Comparison of ENCODE assay signal across 8 cellular contexts in the genomic region with DNA sequence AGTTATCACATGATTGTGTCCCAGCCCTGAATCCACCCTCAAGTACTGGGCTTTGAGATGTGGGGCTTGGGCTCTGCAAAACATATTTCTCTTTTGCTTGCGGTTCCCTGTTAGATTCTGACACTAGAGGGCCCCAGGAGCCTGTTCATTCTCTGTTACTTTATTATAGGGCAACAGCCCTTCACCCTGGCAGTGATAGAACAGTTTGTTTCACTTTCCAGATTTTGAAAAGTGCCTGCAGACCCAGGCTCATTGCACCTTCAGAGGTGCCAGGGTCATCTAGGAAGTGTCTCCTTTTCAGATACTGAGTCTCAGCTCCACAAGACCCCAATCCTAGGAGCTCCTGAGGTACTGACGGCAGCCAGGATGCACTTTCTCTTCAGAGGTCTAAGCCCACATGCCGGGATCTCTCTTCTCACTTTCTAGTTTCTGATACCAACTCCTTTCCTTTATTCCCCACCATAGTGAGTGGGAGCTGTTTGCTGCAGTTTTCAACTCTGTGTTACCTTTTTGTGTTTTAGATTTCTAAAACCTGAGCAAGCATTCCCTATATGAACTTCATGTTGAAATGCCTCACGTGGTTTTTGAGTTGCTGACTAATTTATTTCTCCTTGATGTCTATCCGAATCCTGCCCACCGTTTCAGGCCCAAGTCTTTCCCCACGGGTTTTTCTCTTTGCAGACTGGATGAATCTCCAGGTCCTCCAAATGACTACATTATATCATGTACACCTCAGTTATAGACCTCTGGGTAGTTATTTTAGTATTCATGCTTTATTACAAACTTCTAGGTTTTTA. TPM values are rescaled to one million over a fixed set of nuclear protein-coding genes. Genes with fewer than 3 reads are reported as not detected.
DNase-seq lines count a peak whose midpoint lies in the region; ATAC-seq and TF ChIP-seq lines count a peak whose summit lies in the region.

No MANE protein-coding gene starts in this region.

- POLR2A ChIA-PET in CD8-positive, alpha-beta T cell (lab: Charles Lee), result no interaction called here

- no peaks in the 10 kb centered on the region for H3K79me2 ChIP-seq in osteoblast (ENCODE audit: insufficient read depth, low read length)

- no peaks in the 10 kb centered on the region for H4K20me1 ChIP-seq in osteoblast (ENCODE audit: insufficient read depth, low read length)

- H2AFZ ChIP-seq in osteoblast (ENCODE audit: low read length), result peak overlapping the region; percentile 81

- no peak overlapping the region for H3K4me3 ChIP-seq in CD8-positive, alpha-beta T cell (ENCODE audit: low read depth, low read length)
- H3K4me3 ChIP-seq in Peyer's patch, result peak overlapping the region in 3 of 4 donors; percentile 4 to 37 (median 27)
- peak overlapping the region; percentile 66 for H3K4me3 ChIP-seq in osteoblast (ENCODE audit: insufficient read depth, low read length)

- H3K27me3 Mint-ChIP-seq in CD8-positive, alpha-beta T cell (ENCODE audit: low read depth), result peaks cover 6% of the 10 kb centered on the region
- H3K27me3 Mint-ChIP-seq in activated T-helper 17 cell treated with anti-CD3 and anti-CD28 coated beads, Interleukin-2, amount 50 U/mL, for 72 hours, result no peaks in the 10 kb centered on the region

- no peak for TF ChIP-seq POLR2A in Peyer's patch (IDR thresholded peaks at IDR 0.05)

- H3K27me3 ChIP-seq in CD8-positive, alpha-beta T cell (ENCODE audit: insufficient read depth, low read length), result no peaks in the 10 kb centered on the region
- no peaks in the 10 kb centered on the region for H3K27me3 ChIP-seq in Peyer's patch
- peaks cover 20% of the 10 kb centered on the region for H3K27me3 ChIP-seq in osteoblast (ENCODE audit: insufficient read depth, low read length)

- peak overlapping the region; percentile 70 for H3K4me3 Mint-ChIP-seq in CD8-positive, alpha-beta T cell
- peak overlapping the region; percentile 84 for H3K4me3 Mint-ChIP-seq in activated T-helper 17 cell treated with anti-CD3 and anti-CD28 coated beads, Interleukin-2, amount 50 U/mL, for 72 hours

- no peak overlapping the region for H3K27ac ChIP-seq in CD8-positive, alpha-beta T cell (ENCODE audit: low read depth, low read length)
- H3K27ac ChIP-seq in Peyer's patch (no peak overlapping the region), osteoblast (ENCODE audit: low read depth, low read length) (no peak overlapping the region)

- peak in 5 of 7 experiments; percentile 37 to 72 (median 57) for DNase-seq in CD8-positive, alpha-beta T cell
- DNase-seq in GM19240 (ENCODE audit: insufficient read length, low spot score), result peak; percentile 33
- DNase-seq in KG1 (lab: John Stamatoyannopoulos, UW), result peak; percentile 57
- peak in 2 of 3 donors; percentile 32 to 78 for DNase-seq in Peyer's patch
- peak; percentile 35 for DNase-seq in fibroblast of the conjunctiva (ENCODE audit: low read depth)
- DNase-seq in osteoblast (ENCODE audit: insufficient read length, low spot score, missing footprints), result peak; percentile 86

- H3K9me3 Mint-ChIP-seq in CD8-positive, alpha-beta T cell, result no peaks in the 10 kb centered on the region
- no peaks in the 10 kb centered on the region for H3K9me3 Mint-ChIP-seq in activated T-helper 17 cell treated with anti-CD3 and anti-CD28 coated beads, Interleukin-2, amount 50 U/mL, for 72 hours

- no peaks in the 10 kb centered on the region for H3K4me1 ChIP-seq in CD8-positive, alpha-beta T cell (ENCODE audit: insufficient read depth, low read length)
- no peaks in the 10 kb centered on the region for H3K4me1 ChIP-seq in Peyer's patch
- H3K4me1 ChIP-seq in osteoblast (ENCODE audit: insufficient read depth, low read length), result peaks cover 5% of the 10 kb centered on the region

- no peaks in the 10 kb centered on the region for H3K36me3 ChIP-seq in CD8-positive, alpha-beta T cell (ENCODE audit: insufficient read depth, low read length)
- H3K36me3 ChIP-seq in Peyer's patch (no peaks in the 10 kb centered on the region), osteoblast (ENCODE audit: insufficient read depth, low read length) (no peaks in the 10 kb centered on the region)

- H3K4me1 Mint-ChIP-seq in CD8-positive, alpha-beta T cell (ENCODE audit: low read depth), result peaks cover 10% of the 10 kb centered on the region
- peaks cover 11% of the 10 kb centered on the region for H3K4me1 Mint-ChIP-seq in activated T-helper 17 cell treated with anti-CD3 and anti-CD28 coated beads, Interleukin-2, amount 50 U/mL, for 72 hours

- H3K4me2 ChIP-seq in osteoblast (ENCODE audit: insufficient read depth, low read length), result peak overlapping the region; percentile 85

- no peaks in the 10 kb centered on the region for H3K36me3 Mint-ChIP-seq in CD8-positive, alpha-beta T cell
- H3K36me3 Mint-ChIP-seq in activated T-helper 17 cell treated with anti-CD3 and anti-CD28 coated beads, Interleukin-2, amount 50 U/mL, for 72 hours (ENCODE audit: low read depth), result no peaks in the 10 kb centered on the region

- CTCF ChIA-PET in CD8-positive, alpha-beta T cell (lab: Charles Lee), result interaction anchor here (0.6 to 1.7 kb wide), 6 partner anchors 13 to 524 kb away, joined by 3 to 16 read pairs (median 6); no protein-coding TSS in a partner anchor

- H3K27ac Mint-ChIP-seq in CD8-positive, alpha-beta T cell, result peak overlapping the region; percentile 3
- peak overlapping the region; percentile 48 for H3K27ac Mint-ChIP-seq in activated T-helper 17 cell treated with anti-CD3 and anti-CD28 coated beads, Interleukin-2, amount 50 U/mL, for 72 hours

- ATAC-seq in CD8-positive, alpha-beta T cell, result peak; percentile 98
- ATAC-seq in activated T-helper 17 cell treated with anti-CD3 and anti-CD28 coated beads, Interleukin-2, amount 50 U/mL, for 72 hours (replicated peaks), result peak; percentile 94
- no peak for ATAC-seq in HG03135 (IDR thresholded peaks at IDR 0.05; ENCODE audit: unreplicated experiment)

- TF ChIP-seq CTCF in CD8-positive, alpha-beta T cell (IDR thresholded peaks at IDR 0.05), result peak; percentile 72
- TF ChIP-seq CTCF in Peyer's patch (IDR thresholded peaks at IDR 0.05), result peak; percentile 5 to 83 (median 70)
- peak; percentile 81 for TF ChIP-seq CTCF in osteoblast (IDR thresholded peaks at IDR 0.05; ENCODE audit: extremely low read depth, low read depth, low read length)

- H3K9me3 ChIP-seq in CD8-positive, alpha-beta T cell (ENCODE audit: low read length), result no peaks in the 10 kb centered on the region
- H3K9me3 ChIP-seq in Peyer's patch (no peaks in the 10 kb centered on the region), osteoblast (ENCODE audit: low read depth, low read length) (no peaks in the 10 kb centered on the region)

- intact Hi-C loops in CD8-positive, alpha-beta T cell (cut with DNase I, micrococcal nuclease), result loop anchor here (1.0 to 10.0 kb wide), 5 partner anchors 51 to 897 kb away; partner anchors contain the start of gene ZNF322 (in 1 of the 2)

RNA-seq across cellular contexts. Expression of gene ABT1, which starts 10.9 kb away (rescaled TPM):
- 10 to 100 TPM; 42.5 to 44.2 TPM for total RNA-seq in CD8-positive, alpha-beta T cell
- total RNA-seq in Peyer's patch (10 to 100 TPM; 11.5 to 16.1 (median 11.8) TPM), osteoblast (11.2 and 11.6 TPM in 2 replicates)
- total RNA-seq in activated T-helper 17 cell treated with anti-CD3 and anti-CD28 coated beads, Interleukin-2, amount 50 U/mL, for 72 hours, result 10 to 100 TPM; 24.5 to 30.0 TPM

RNA-seq across cellular contexts. Expression of gene ZNF322, which starts 51.9 kb away (rescaled TPM):
- total RNA-seq in CD8-positive, alpha-beta T cell, result under 1 TPM; 0.35 to 0.94 TPM
- total RNA-seq in Peyer's patch (10 to 100 TPM in 3 of 4 donors, 1 to 10 TPM in 1; 5.0 to 12.1 (median 10.6) TPM), osteoblast (21.7 and 22.7 TPM in 2 replicates)
- 1 to 10 TPM; 9.4 to 9.7 TPM for total RNA-seq in activated T-helper 17 cell treated with anti-CD3 and anti-CD28 coated beads, Interleukin-2, amount 50 U/mL, for 72 hours

Comparison
In these comparisons a context has a peak if more than half of its experiments do, and no peak if none do; other contexts are left out.
1. DNase-seq: peak in every context shown above with its lines; median percentile 86 in osteoblast; 57 in CD8-positive, alpha-beta T cell; 57 in KG1; 55 in Peyer's patch; 35 in fibroblast of the conjunctiva; 33 in GM19240.